24 cellular contexts compared by ENCODE assay signal in genomic region chr4:114717432-114717831, GRCh38.
DNase-seq lines count a peak whose midpoint lies in the region; ATAC-seq, FAIRE-seq and TF ChIP-seq lines count a peak whose summit lies in the region.
"Had no signal": no experiment of that assay in that cellular context is flagged by ENCODE, and none has a peak within 500 bp of the region (broad histone marks: within the 10 kb centered on the region; RNA-seq: fewer than 3 reads in every experiment).

No MANE protein-coding gene starts in this region.

- no peak overlapping the region for H3K9ac ChIP-seq in HepG2 (ENCODE audit: insufficient read depth, low read depth, low read length)
- H3K9ac ChIP-seq: BLaER1 treated with 17β-estradiol and CSF1 and Interleukin-3, amounts not matched to agents 10 nM and 100 nM had no signal

- H4K20me1 ChIP-seq in HepG2 (ENCODE audit: insufficient read depth, low read length), result no peaks in the 10 kb centered on the region
- H4K20me1 ChIP-seq in osteoblast (ENCODE audit: insufficient read depth, low read length), result no peaks in the 10 kb centered on the region
- H4K20me1 ChIP-seq: BLaER1 treated with 17β-estradiol and CSF1 and Interleukin-3, amounts not matched to agents 10 nM and 100 nM had no signal

- H3K36me3 ChIP-seq in HepG2 (replicated peaks in 1 of 2; ENCODE audit: control insufficient read depth in 1 of 2, insufficient read depth in 2 of 2, low read length in 2 of 2), result no peaks in the 10 kb centered on the region
- no peaks in the 10 kb centered on the region for H3K36me3 ChIP-seq in right lobe of liver
- no peaks in the 10 kb centered on the region for H3K36me3 ChIP-seq in osteoblast (ENCODE audit: insufficient read depth, low read length)
- H3K36me3 ChIP-seq in upper lobe of right lung, result no peaks in the 10 kb centered on the region
- H3K36me3 ChIP-seq: BE2C; BLaER1 treated with 17β-estradiol and CSF1 and Interleukin-3, amounts not matched to agents 10 nM and 100 nM; HAP-1 had no signal

- H3K27ac ChIP-seq in HepG2 (ENCODE audit: extremely low read length, insufficient read depth, low read length) (no peak overlapping the region), right lobe of liver (no peak overlapping the region), osteoblast (ENCODE audit: low read depth, low read length) (no peak overlapping the region), upper lobe of right lung (no peak overlapping the region)
- H3K27ac ChIP-seq: 22Rv1; BLaER1 treated with 17β-estradiol and CSF1 and Interleukin-3, amounts not matched to agents 10 nM and 100 nM had no signal

- no peak overlapping the region for H3K4me3 ChIP-seq in HepG2 (replicated peaks in 1 of 3; ENCODE audit: insufficient read depth in 1 of 3, low read depth in 2 of 3, low read length in 3 of 3)
- no peak overlapping the region for H3K4me3 ChIP-seq in right lobe of liver
- H3K4me3 ChIP-seq in osteoblast (ENCODE audit: insufficient read depth, low read length), result no peak overlapping the region
- no peak overlapping the region for H3K4me3 ChIP-seq in upper lobe of right lung
- H3K4me3 ChIP-seq: BLaER1 treated with 17β-estradiol and CSF1 and Interleukin-3, amounts not matched to agents 10 nM and 100 nM; GM12878; HAP-1 had no signal

- TF ChIP-seq EP300 in HepG2 (IDR thresholded peaks at IDR 0.05; ENCODE audit: low read depth in 2 of 2, low read length in 2 of 2) (no peak), HepG2 (CRISPR knock-in tag; IDR thresholded peaks at IDR 0.05; ENCODE audit: borderline replicate concordance) (no peak)

- in situ Hi-C loops in HepG2 (cut with HindIII; ENCODE audit: extremely low pct_ligation_motif_present, low pct_unique_long_range_greater_than_20kb), result no loop called here

- no peak for DNase-seq in HepG2 (ENCODE audit: low spot score)
- DNase-seq in right lobe of liver, result no peak
- no peak for DNase-seq in left colon
- DNase-seq in osteoblast (ENCODE audit: insufficient read length, low spot score, missing footprints), result peak; percentile 43
- DNase-seq in NCI-H2029 (lab: John Stamatoyannopoulos, UW), result no peak
- DNase-seq in upper lobe of right lung, result no peak
- DNase-seq: ACHN; AML-193; BE2C; CD4-positive, alpha-beta T cell; CD8-positive, alpha-beta memory T cell; DMS 273 treated with DMSO at 0.1 percent for 48 hours; DMS79; EL; GDM1; GOT3; HFFc6 had no signal

- intact Hi-C loops in HepG2 (cut with micrococcal nuclease; ENCODE audit: unreplicated experiment), result no loop called here
- intact Hi-C loops in right lobe of liver (cut with DNase I), result no loop called here
- intact Hi-C loops in left colon (cut with DNase I, micrococcal nuclease), result no loop called here
- intact Hi-C loops in upper lobe of right lung (cut with DNase I), result no loop called here

- TF ChIP-seq CTCF in HepG2 (CRISPR knock-in tag; IDR thresholded peaks at IDR 0.05) (no peak), right lobe of liver (IDR thresholded peaks at IDR 0.05) (no peak), osteoblast (IDR thresholded peaks at IDR 0.05; ENCODE audit: extremely low read depth, low read depth, low read length) (no peak), upper lobe of right lung (IDR thresholded peaks at IDR 0.05) (no peak)

- FAIRE-seq in HepG2 (lab: Jason Lieb, UNC), result no peak
- FAIRE-seq: D721Med, GM12878, GM19239, H54 had no signal

- H3K4me1 ChIP-seq in HepG2 (ENCODE audit: insufficient read depth, low read length) (no peaks in the 10 kb centered on the region), right lobe of liver (no peaks in the 10 kb centered on the region), osteoblast (ENCODE audit: insufficient read depth, low read length) (no peaks in the 10 kb centered on the region), upper lobe of right lung (no peaks in the 10 kb centered on the region)
- H3K4me1 ChIP-seq: BE2C; BLaER1 treated with 17β-estradiol and CSF1 and Interleukin-3, amounts not matched to agents 10 nM and 100 nM; HAP-1 had no signal

- H2AFZ ChIP-seq in HepG2 (ENCODE audit: low read length), result no peak overlapping the region
- no peak overlapping the region for H2AFZ ChIP-seq in osteoblast (ENCODE audit: low read length)

- H3K9me3 ChIP-seq in HepG2 (ENCODE audit: low read length), result no peaks in the 10 kb centered on the region
- no peaks in the 10 kb centered on the region for H3K9me3 ChIP-seq in right lobe of liver
- H3K9me3 ChIP-seq in osteoblast (ENCODE audit: low read depth, low read length), result no peaks in the 10 kb centered on the region
- H3K9me3 ChIP-seq in upper lobe of right lung, result no peaks in the 10 kb centered on the region
- H3K9me3 ChIP-seq: BE2C; BLaER1 treated with 17β-estradiol and CSF1 and Interleukin-3, amounts not matched to agents 10 nM and 100 nM; HAP-1 had no signal

- no peak for ATAC-seq in HepG2
- no peak for ATAC-seq in right lobe of liver
- peak; percentile 59 for ATAC-seq in left colon
- ATAC-seq in upper lobe of right lung, result no peak
- ATAC-seq: GM12878 had no signal

- no peaks in the 10 kb centered on the region for H3K27me3 ChIP-seq in HepG2 (ENCODE audit: control insufficient read depth in 1 of 2, insufficient read depth in 2 of 2, low read length in 2 of 2)
- H3K27me3 ChIP-seq in right lobe of liver, result no peaks in the 10 kb centered on the region
- no peaks in the 10 kb centered on the region for H3K27me3 ChIP-seq in osteoblast (ENCODE audit: insufficient read depth, low read length)
- no peaks in the 10 kb centered on the region for H3K27me3 ChIP-seq in upper lobe of right lung
- H3K27me3 ChIP-seq: BE2C; BLaER1 treated with 17β-estradiol and CSF1 and Interleukin-3, amounts not matched to agents 10 nM and 100 nM had no signal

- H3K79me2 ChIP-seq in HepG2 (ENCODE audit: insufficient read depth, low read length) (no peaks in the 10 kb centered on the region), osteoblast (ENCODE audit: insufficient read depth, low read length) (no peaks in the 10 kb centered on the region)

- TF ChIP-seq RAD21 in HepG2 (CRISPR knock-in tag; IDR thresholded peaks at IDR 0.05), result no peak

- H3K4me2 ChIP-seq in HepG2 (ENCODE audit: low read depth, low read length), result no peak overlapping the region
- no peak overlapping the region for H3K4me2 ChIP-seq in osteoblast (ENCODE audit: insufficient read depth, low read length)
- H3K4me2 ChIP-seq: BLaER1 treated with 17β-estradiol and CSF1 and Interleukin-3, amounts not matched to agents 10 nM and 100 nM had no signal

- POLR2A ChIA-PET in HepG2 (lab: Yijun Ruan, JAX), result no interaction called here

- CTCF ChIA-PET in HepG2 (lab: Yijun Ruan, JAX; ENCODE audit: low intra/inter-chr PET ratio, low total read pairs), result no interaction called here

- no TSS peak for BruUV-seq in HepG2 (replicated peaks; lab: Mats Ljungman, UMichigan)

- no peak for TF ChIP-seq POLR2A in HepG2 (IDR thresholded peaks at IDR 0.05; ENCODE audit: insufficient read depth in 1 of 2, low read depth in 2 of 2, low read length in 2 of 2)
- no peak for TF ChIP-seq POLR2A in right lobe of liver (IDR thresholded peaks at IDR 0.05)

TF ChIP-seq in HepG2, 621 proteins besides CTCF, POLR2A, EP300 and RAD21:
- TF ChIP-seq MAFK (conservative IDR thresholded peaks at IDR 0.05 in 1 of 2, IDR thresholded peaks at IDR 0.05 in 1 of 2; ENCODE audit: low read length in 2 of 2) (peak; percentile 56 to 81), MAFF (IDR thresholded peaks at IDR 0.05; ENCODE audit: low read depth, low read length) (peak; percentile 66)
- TF ChIP-seq, protein P1, sequence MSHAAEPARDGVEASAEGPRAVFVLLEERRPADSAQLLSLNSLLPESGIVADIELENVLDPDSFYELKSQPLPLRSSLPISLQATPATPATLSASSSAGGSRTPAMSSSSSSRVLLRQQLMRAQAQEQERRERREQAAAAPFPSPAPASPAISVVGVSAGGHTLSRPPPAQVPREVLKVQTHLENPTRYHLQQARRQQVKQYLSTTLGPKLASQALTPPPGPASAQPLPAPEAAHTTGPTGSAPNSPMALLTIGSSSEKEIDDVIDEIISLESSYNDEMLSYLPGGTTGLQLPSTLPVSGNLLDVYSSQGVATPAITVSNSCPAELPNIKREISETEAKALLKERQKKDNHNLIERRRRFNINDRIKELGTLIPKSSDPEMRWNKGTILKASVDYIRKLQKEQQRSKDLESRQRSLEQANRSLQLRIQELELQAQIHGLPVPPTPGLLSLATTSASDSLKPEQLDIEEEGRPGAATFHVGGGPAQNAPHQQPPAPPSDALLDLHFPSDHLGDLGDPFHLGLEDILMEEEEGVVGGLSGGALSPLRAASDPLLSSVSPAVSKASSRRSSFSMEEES (CRISPR knock-in tag; IDR thresholded peaks at IDR 0.05), result no peak
